Comparison of ENCODE assay signal across 27 cellular contexts in the genomic region with DNA sequence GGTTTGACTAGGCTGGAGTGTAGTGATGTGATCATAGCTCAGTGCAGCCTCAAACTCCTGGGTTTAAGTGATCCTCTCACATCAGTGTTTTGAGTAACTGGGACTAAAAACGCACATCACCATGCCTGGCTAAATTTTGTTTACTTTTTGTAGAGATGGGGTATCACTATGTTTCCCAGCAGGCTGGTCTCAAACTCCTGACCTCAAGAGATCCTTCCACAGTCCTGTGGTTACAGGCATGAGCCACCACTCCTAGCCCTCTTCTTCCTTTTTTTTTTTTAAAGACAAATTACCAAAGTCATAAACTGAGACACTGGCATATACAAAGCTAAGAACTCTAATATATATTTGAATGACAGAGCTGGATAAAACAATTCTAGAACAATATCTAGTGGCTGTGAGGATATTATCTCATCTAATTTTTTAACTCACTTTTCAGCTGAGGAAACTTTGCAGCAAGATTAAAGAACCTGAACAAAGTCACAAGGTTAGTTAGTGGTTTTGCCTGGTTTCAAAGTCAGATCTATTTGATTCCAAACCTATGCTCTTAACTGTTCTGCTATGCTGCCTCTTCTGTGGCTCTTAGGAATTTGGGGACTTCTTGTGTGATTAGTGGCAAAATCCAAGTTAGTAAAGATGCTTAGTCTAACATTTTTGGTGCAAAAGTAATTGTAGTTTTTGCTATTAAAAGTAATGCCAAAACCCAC.
"Had no signal": no experiment of that assay in that cellular context is flagged by ENCODE, and none has a peak within 500 bp of the region (broad histone marks: within the 10 kb centered on the region; RNA-seq: fewer than 3 reads in every experiment).

No MANE protein-coding gene starts in this region.

- H3K27me3 ChIP-seq: hepatocyte, ovary, sigmoid colon, thyroid gland, vagina had no signal

- H3K36me3 Mint-ChIP-seq: naive thymus-derived CD4-positive, alpha-beta T cell; stimulated activated effector memory CD8-positive, alpha-beta T cell treated with anti-CD3 and anti-CD28 coated beads, Interleukin-12 subunit alpha, Interleukin-12 subunit beta, amount 100 ng/mL, for 72 hours had no signal

- H3K4me3 Mint-ChIP-seq: naive thymus-derived CD4-positive, alpha-beta T cell; nephron progenitor cell; stimulated activated effector memory CD8-positive, alpha-beta T cell treated with anti-CD3 and anti-CD28 coated beads, Interleukin-12 subunit alpha, Interleukin-12 subunit beta, amount 100 ng/mL, for 72 hours had no signal

- H3K27ac Mint-ChIP-seq: naive thymus-derived CD4-positive, alpha-beta T cell; nephron progenitor cell; stimulated activated effector memory CD8-positive, alpha-beta T cell treated with anti-CD3 and anti-CD28 coated beads, Interleukin-12 subunit alpha, Interleukin-12 subunit beta, amount 100 ng/mL, for 72 hours had no signal

- H3K4me1 ChIP-seq: esophagus muscularis mucosa, foreskin keratinocyte, gastroesophageal sphincter, heart left ventricle, psoas muscle, sigmoid colon, stomach, thyroid gland, vagina had no signal

- H3K79me2 ChIP-seq: hepatocyte had no signal

- H3K4me1 Mint-ChIP-seq: naive thymus-derived CD4-positive, alpha-beta T cell; stimulated activated effector memory CD8-positive, alpha-beta T cell treated with anti-CD3 and anti-CD28 coated beads, Interleukin-12 subunit alpha, Interleukin-12 subunit beta, amount 100 ng/mL, for 72 hours had no signal

- H3K27ac ChIP-seq: esophagus muscularis mucosa, foreskin keratinocyte, gastroesophageal sphincter, heart left ventricle, hepatocyte, ovary, psoas muscle, sigmoid colon, stomach, thyroid gland, vagina had no signal

- ATAC-seq: foreskin keratinocyte; gastroesophageal sphincter; heart left ventricle; left lobe of liver; naive thymus-derived CD4-positive, alpha-beta T cell; psoas muscle; right cardiac atrium; stimulated activated effector memory CD8-positive, alpha-beta T cell treated with anti-CD3 and anti-CD28 coated beads, Interleukin-12 subunit alpha, Interleukin-12 subunit beta, amount 100 ng/mL, for 72 hours had no signal

- H3K4me2 ChIP-seq: hepatocyte had no signal

- H3K4me3 ChIP-seq: esophagus muscularis mucosa, gastroesophageal sphincter, heart left ventricle, hepatocyte, ovary, psoas muscle, sigmoid colon, stomach, thyroid gland, vagina had no signal

- H2AFZ ChIP-seq: hepatocyte had no signal

- DNase-seq: dermis blood vessel endothelial cell; effector memory CD4-positive, alpha-beta T cell; foreskin keratinocyte; heart left ventricle; kidney; mesenchymal stem cell; midbrain; naive thymus-derived CD4-positive, alpha-beta T cell; nephron progenitor cell; occipital lobe; ovary; posterior cingulate gyrus; psoas muscle; right cardiac atrium; sigmoid colon; stimulated activated CD4-positive, alpha-beta T cell treated with anti-CD3 and anti-CD28 coated beads, Interleukin-2, amount 100 ng/mL, for 24 hours; stimulated activated CD4-positive, alpha-beta T cell treated with anti-CD3 and anti-CD28 coated beads, Interleukin-4, amount 100 ng/mL, for 24 hours; stimulated activated naive CD4-positive, alpha-beta T cell treated with Interleukin-2 at 50 U/mL for 16 hours; stomach; thyroid gland; trophoblast cell had no signal

- H3K36me3 ChIP-seq: esophagus muscularis mucosa, gastroesophageal sphincter, heart left ventricle, ovary, sigmoid colon, stomach, thyroid gland, vagina had no signal

- H3K9me3 Mint-ChIP-seq: naive thymus-derived CD4-positive, alpha-beta T cell; nephron progenitor cell; stimulated activated effector memory CD8-positive, alpha-beta T cell treated with anti-CD3 and anti-CD28 coated beads, Interleukin-12 subunit alpha, Interleukin-12 subunit beta, amount 100 ng/mL, for 72 hours had no signal
